Comparison of ENCODE assay signal across 1 cellular context in genomic region chr11:61902313-61902712, GRCh38.
TF ChIP-seq lines count a peak whose summit lies in the region.

No MANE protein-coding gene starts in this region.

TF ChIP-seq in H1, 55 proteins besides CTCF, POLR2A, EP300 and RAD21:
- TF ChIP-seq CREB1 (IDR thresholded peaks at IDR 0.05) (no peak), E2F6 (IDR thresholded peaks at IDR 0.05) (no peak), SIN3A (conservative IDR thresholded peaks at IDR 0.05 in 1 of 2, IDR thresholded peaks at IDR 0.05 in 1 of 2; ENCODE audit: low read depth in 1 of 2, low read length in 2 of 2) (no peak), SIX5 (IDR thresholded peaks at IDR 0.05; ENCODE audit: low read depth, low read length) (no peak), RBBP5 (IDR thresholded peaks at IDR 0.05; ENCODE audit: borderline replicate concordance, low read depth, low read length) (no peak), USF2 (IDR thresholded peaks at IDR 0.05; ENCODE audit: low read length) (no peak), EZH2 (IDR thresholded peaks at IDR 0.05; ENCODE audit: low read depth, low read length, severe bottlenecking) (no peak), ASH2L (IDR thresholded peaks at IDR 0.05; ENCODE audit: low read length) (no peak), SIRT6 (IDR thresholded peaks at IDR 0.05; ENCODE audit: low read length) (no peak), BCL11A (IDR thresholded peaks at IDR 0.05; ENCODE audit: low read depth in 2 of 2, low read length in 2 of 2) (no peak), YY1 (IDR thresholded peaks at IDR 0.05; ENCODE audit: low read depth, low read length) (no peak), TAF1 (IDR thresholded peaks at IDR 0.05; ENCODE audit: low read depth, low read length) (no peak), SP2 (IDR thresholded peaks at IDR 0.05; ENCODE audit: low read length) (no peak), POLR2AphosphoS5 (IDR thresholded peaks at IDR 0.05; ENCODE audit: low read depth, low read length) (no peak), ZNF274 (IDR thresholded peaks at IDR 0.05; ENCODE audit: borderline replicate concordance, extremely low read depth, low read length) (no peak)
